17 cellular contexts compared by ENCODE assay signal in genomic region chr22:38989461-38989860, GRCh38. TPM values are rescaled to one million over a fixed set of nuclear protein-coding genes. Genes with fewer than 3 reads are reported as not detected.
A peak's percentile ranks its signal among the peaks of the same experiment; 100 is the strongest.
DNase-seq lines count a peak whose midpoint lies in the region; ATAC-seq and TF ChIP-seq lines count a peak whose summit lies in the region.
"Had no signal": no experiment of that assay in that cellular context is flagged by ENCODE, and none has a peak within 500 bp of the region (broad histone marks: within the 10 kb centered on the region; RNA-seq: fewer than 3 reads in every experiment).

No MANE protein-coding gene starts in this region.

- no peak for TF ChIP-seq POLR2A in stomach (IDR thresholded peaks at IDR 0.05)

- no peak for TF ChIP-seq CTCF in stomach (IDR thresholded peaks at IDR 0.05)

- peaks cover 7% of the 10 kb centered on the region for H3K27me3 Mint-ChIP-seq in T-helper 17 cell
- peaks cover 16% of the 10 kb centered on the region for H3K27me3 Mint-ChIP-seq in central memory CD8-positive, alpha-beta T cell

- intact Hi-C loops in stomach (cut with DNase I; ENCODE audit: low total_unique reads), result no loop called here

- no peaks in the 10 kb centered on the region for H3K36me3 ChIP-seq in stomach
- H3K36me3 ChIP-seq: uterus had no signal

- H3K4me1 Mint-ChIP-seq in T-helper 17 cell, result peaks cover 42% of the 10 kb centered on the region
- H3K4me1 Mint-ChIP-seq in central memory CD8-positive, alpha-beta T cell, result peaks cover 38% of the 10 kb centered on the region

- no peak for ATAC-seq in T-helper 17 cell
- ATAC-seq in central memory CD8-positive, alpha-beta T cell (replicated peaks; ENCODE audit: extremely low read depth, poor library complexity, severe bottlenecking), result no peak

- H3K4me1 ChIP-seq in stomach, result peaks cover 0 to 5% (median 0%) of the 10 kb centered on the region in 4 donors
- H3K4me1 ChIP-seq: uterus had no signal

- 87 to 92% (median 91%) methylated on average over 6 of the region's 6 CpGs; no CpG with 5 or more reads in 1 of the 5 donors for WGBS in stomach, 5 donors

- no peaks in the 10 kb centered on the region for H3K27me3 ChIP-seq in stomach
- H3K27me3 ChIP-seq: uterus had no signal

- no peak overlapping the region for H3K4me3 ChIP-seq in stomach
- H3K4me3 ChIP-seq: SK-N-MC, uterus had no signal

- peaks cover 6% of the 10 kb centered on the region for H3K36me3 Mint-ChIP-seq in T-helper 17 cell (ENCODE audit: low read depth)
- H3K36me3 Mint-ChIP-seq in central memory CD8-positive, alpha-beta T cell (ENCODE audit: insufficient read depth), result peaks cover 5% of the 10 kb centered on the region

- no peak for TF ChIP-seq EP300 in stomach (IDR thresholded peaks at IDR 0.05)

- H3K9me3 ChIP-seq in T-helper 17 cell (ENCODE audit: control insufficient read depth, low read length, poor library complexity, severe bottlenecking) (no peaks in the 10 kb centered on the region), stomach (no peaks in the 10 kb centered on the region)
- H3K9me3 ChIP-seq: uterus had no signal

- peak overlapping the region; percentile 64 for H3K4me3 Mint-ChIP-seq in T-helper 17 cell
- H3K4me3 Mint-ChIP-seq in central memory CD8-positive, alpha-beta T cell, result no peak overlapping the region

- H3K27ac Mint-ChIP-seq in T-helper 17 cell, result peak overlapping the region; percentile 97
- peak overlapping the region; percentile 35 for H3K27ac Mint-ChIP-seq in central memory CD8-positive, alpha-beta T cell (ENCODE audit: low read depth)

- no peaks in the 10 kb centered on the region for H3K9me3 Mint-ChIP-seq in central memory CD8-positive, alpha-beta T cell

- DNase-seq in activated CD4-positive, alpha-beta T cell treated with anti-CD3 and anti-CD28 coated beads for 48 hours, result peak; percentile 18
- DNase-seq in activated CD4-positive, alpha-beta T cell treated with anti-CD3 and anti-CD28 coated beads, Interleukin-2, amount 50 U/mL, for 4 hours, result no peak
- DNase-seq in T-helper 17 cell, result no peak
- no peak for DNase-seq in central memory CD8-positive, alpha-beta T cell (ENCODE audit: low spot score in 2 of 2)
- no peak for DNase-seq in activated T-cell treated with anti-CD3 and anti-CD28 coated beads, Interleukin-2, amount 50 U/mL, for 1 hour
- no peak for DNase-seq in stomach
- DNase-seq: activated CD4-positive, alpha-beta T cell treated with anti-CD3 and anti-CD28 coated beads, Interleukin-2, amount 50 U/mL, for 1 hour; activated T-cell treated with anti-CD3 and anti-CD28 coated beads, Interleukin-2, amount 50 U/mL, for 48 hours; C1 segment of cervical spinal cord; DMS 273 treated with DMSO at 0.1 percent for 48 hours; KBM-7; NCI-H2029; stimulated activated CD8-positive, alpha-beta memory T cell treated with anti-CD3 and anti-CD28 coated beads, Interleukin-4, amount 100 ng/mL, for 48 hours; uterus had no signal

- no peak overlapping the region for H3K27ac ChIP-seq in stomach
- H3K27ac ChIP-seq: SK-N-MC, uterus had no signal

RNA-seq across cellular contexts. Expression of gene APOBEC3B, which starts 7.3 kb away (rescaled TPM):
- total RNA-seq in T-helper 17 cell, result 1 to 10 TPM; 1.2 to 1.5 TPM
- total RNA-seq in stomach, result 1 to 10 TPM in 2 of 5 donors, not detected in 3; 1.1 to 4.8 TPM
- polyA plus RNA-seq in stomach, result 1 to 10 TPM; 1.7 to 8.7 (median 3.8) TPM
- total RNA-seq: frontal cortex had no signal

RNA-seq across cellular contexts. Expression of gene APOBEC3C, which starts 24.6 kb away (rescaled TPM):
- total RNA-seq in T-helper 17 cell (10 to 100 TPM; 35.9 to 39.8 TPM), stomach (10 to 100 TPM in 1 of 5 donors, 1 to 10 TPM in 4; 1.2 to 11.6 (median 2.0) TPM)
- 10 to 100 TPM; 12.1 to 15.4 (median 14.9) TPM for polyA plus RNA-seq in stomach
- total RNA-seq: frontal cortex had no signal

RNA-seq across cellular contexts. Expression of gene APOBEC3D, which starts 31.5 kb away (rescaled TPM):
- total RNA-seq in T-helper 17 cell (10 to 100 TPM; 12.2 to 17.6 TPM), stomach (1 to 10 TPM in 3 of 5 donors, under 1 TPM in 1, not detected in 1; 0.29 to 5.3 (median 2.4) TPM)
- polyA plus RNA-seq in stomach, result 1 to 10 TPM; 1.3 to 3.3 (median 2.9) TPM

RNA-seq across cellular contexts. Expression of gene APOBEC3A, which starts 32.1 kb away (rescaled TPM):
- total RNA-seq in T-helper 17 cell (1 to 10 TPM in 1 of 2 donors, under 1 TPM in 1; 0.70 to 4.1 TPM), stomach (1 to 10 TPM in 2 of 5 donors, not detected in 3; 1.8 to 3.3 TPM)
- polyA plus RNA-seq in stomach, result 1 to 10 TPM in 2 of 3 donors, not detected in 1; 1.2 to 1.9 TPM
- total RNA-seq: frontal cortex, H1, uterus had no signal
- polyA plus RNA-seq: H1 had no signal

RNA-seq across cellular contexts. Expression of gene APOBEC3F, which starts 51.2 kb away (rescaled TPM):
- 10 to 100 TPM; 11.7 to 13.5 TPM for total RNA-seq in T-helper 17 cell
- 1 to 10 TPM in 3 of 5 donors, under 1 TPM in 1, not detected in 1; 0.89 to 4.1 (median 2.3) TPM for total RNA-seq in stomach
- 1 to 10 TPM; 4.1 to 8.2 (median 4.6) TPM for polyA plus RNA-seq in stomach
